8 cellular contexts compared by ENCODE assay signal in the genomic region with DNA sequence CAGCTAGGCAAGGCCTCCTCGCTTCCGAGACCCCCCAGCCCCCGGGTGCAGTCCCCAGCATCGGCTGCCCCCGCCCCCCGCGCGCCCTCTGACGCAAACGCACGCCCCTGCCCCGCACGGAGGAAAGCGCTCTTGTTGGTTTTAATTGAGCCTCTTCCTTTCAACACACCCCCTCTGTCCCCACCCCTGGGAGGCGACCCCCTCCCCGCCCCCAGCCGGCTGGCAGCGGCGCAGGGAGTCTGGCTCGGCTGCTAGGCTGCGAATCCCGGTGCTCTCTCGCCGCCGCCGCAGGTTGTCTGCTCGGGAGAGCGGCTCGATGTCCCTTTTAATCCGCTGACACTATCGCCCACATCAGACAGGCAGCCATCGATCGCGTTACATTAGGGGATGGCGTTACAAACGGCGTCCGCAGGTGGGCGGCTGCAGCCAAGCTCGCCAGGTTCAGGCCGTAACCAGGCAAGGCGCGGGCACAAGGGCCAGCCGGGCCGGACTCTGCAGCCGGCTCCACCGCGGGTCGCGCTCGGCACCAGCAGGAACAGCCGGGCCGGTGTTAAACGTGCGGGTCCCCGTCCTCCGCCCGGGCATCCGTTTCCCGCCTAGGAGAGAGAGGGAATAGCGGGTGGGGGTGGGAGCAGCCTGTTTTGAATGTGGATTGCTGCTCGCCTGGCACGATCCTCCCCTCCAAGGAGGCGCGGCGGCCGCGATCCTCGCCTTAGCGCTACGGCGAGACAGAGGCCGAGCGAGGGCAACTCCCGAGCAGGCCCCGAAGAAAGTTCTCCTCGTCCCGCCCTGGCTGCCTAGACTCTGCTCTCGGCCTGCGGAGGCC. TPM values are rescaled to one million over a fixed set of nuclear protein-coding genes. Genes with fewer than 3 reads are reported as not detected.
A peak's percentile ranks its signal among the peaks of the same experiment; 100 is the strongest.
DNase-seq lines count a peak whose midpoint lies in the region; ATAC-seq and TF ChIP-seq lines count a peak whose summit lies in the region.

No MANE protein-coding gene starts in this region.

- H3K4me3 ChIP-seq in HAP-1 (peak overlapping the region; percentile 45), psoas muscle (peak overlapping the region; percentile 70)

- H3K27me3 ChIP-seq in HAP-1 (ENCODE audit: low read depth) = no peaks in the 10 kb centered on the region
- H3K27me3 ChIP-seq in psoas muscle (ENCODE audit: insufficient read depth in 3 of 3, low read length in 2 of 3) = peaks cover 0 to 44% (median 0%) of the 10 kb centered on the region in 3 donors

- no peaks in the 10 kb centered on the region for H3K9me3 ChIP-seq in HAP-1
- no peaks in the 10 kb centered on the region for H3K9me3 ChIP-seq in psoas muscle

- TF ChIP-seq CTCF in psoas muscle (IDR thresholded peaks at IDR 0.05) = no peak

- H3K36me3 ChIP-seq in HAP-1 (replicated peaks) = no peaks in the 10 kb centered on the region
- H3K36me3 ChIP-seq in psoas muscle (ENCODE audit: insufficient read depth in 1 of 2, low read depth in 1 of 2) = no peaks in the 10 kb centered on the region

- ATAC-seq in Right ventricle myocardium superior (ENCODE audit: poor library complexity) (peak; percentile 49), psoas muscle (peak; percentile 26 to 34 (median 33)), HG03045 (IDR thresholded peaks at IDR 0.05; ENCODE audit: unreplicated experiment) (no peak), GM19397 (IDR thresholded peaks at IDR 0.05; ENCODE audit: unreplicated experiment) (no peak), GM19455 (IDR thresholded peaks at IDR 0.05; ENCODE audit: unreplicated experiment) (no peak)

- no peak overlapping the region for H3K27ac ChIP-seq in psoas muscle

- WGBS in psoas muscle, 3 donors = 1% methylated on average over 66 to 80 of the region's 80 CpGs

- intact Hi-C loops in Right ventricle myocardium superior (cut with DNase I) = no loop called here
- intact Hi-C loops in psoas muscle (cut with DNase I) = loop anchor here (2.0 to 10.0 kb wide), 5 partner anchors 43 to 338 kb away; no protein-coding TSS in a partner anchor

- DNase-seq in AG20443 (ENCODE audit: low spot score) (peak; percentile 53), HAP-1 (ENCODE audit: low spot score in 2 of 2) (peak; percentile 30 to 67), Right ventricle myocardium superior (no peak), psoas muscle (peak in 1 of 2 donors; percentile 39)
- DNase-seq in activated CD8-positive, alpha-beta memory T cell treated with anti-CD3 and anti-CD28 coated beads, Interleukin-2, amount 50 U/mL, for 48 hours = peak; percentile 68

- in situ Hi-C loops in HAP-1 (cut with MboI; ENCODE audit: low sequenced_read_pairs) = loop anchor here (5.0 kb wide), 1 partner anchor 313 kb away; no protein-coding TSS in a partner anchor

- H3K4me1 ChIP-seq in HAP-1 (peaks cover 16% of the 10 kb centered on the region), psoas muscle (peaks cover 7% of the 10 kb centered on the region)

RNA-seq across cellular contexts. Expression of a gene that starts 1.2 kb away (rescaled TPM):
- 0.22 TPM for total RNA-seq in Right ventricle myocardium superior
- 1 to 10 TPM in 1 of 4 donors, under 1 TPM in 3; 0.13 to 1.3 (median 0.55) TPM for total RNA-seq in psoas muscle
- 1 to 10 TPM in 1 of 3 donors, under 1 TPM in 2; 0.14 to 1.5 (median 0.42) TPM for polyA plus RNA-seq in psoas muscle

RNA-seq across cellular contexts. Expression of a gene that starts 3.2 kb away (rescaled TPM):
- 0.70 TPM for total RNA-seq in Right ventricle myocardium superior
- total RNA-seq in psoas muscle = 1 to 10 TPM in 3 of 4 donors, under 1 TPM in 1; 0.39 to 1.4 (median 1.2) TPM
- polyA plus RNA-seq in psoas muscle = 1 to 10 TPM in 1 of 3 donors, under 1 TPM in 2; 0.57 to 1.4 (median 0.86) TPM

Comparison
In these comparisons a context has a peak if more than half of its experiments do, and no peak if none do; other contexts are left out.
1. ATAC-seq: peak in Right ventricle myocardium superior (single experiment) and psoas muscle (4 of 4); none in HG03045 (single experiment), GM19397 (single experiment) and GM19455 (single experiment).